ENCODE assay signal across 1 cellular context in the genomic region with DNA sequence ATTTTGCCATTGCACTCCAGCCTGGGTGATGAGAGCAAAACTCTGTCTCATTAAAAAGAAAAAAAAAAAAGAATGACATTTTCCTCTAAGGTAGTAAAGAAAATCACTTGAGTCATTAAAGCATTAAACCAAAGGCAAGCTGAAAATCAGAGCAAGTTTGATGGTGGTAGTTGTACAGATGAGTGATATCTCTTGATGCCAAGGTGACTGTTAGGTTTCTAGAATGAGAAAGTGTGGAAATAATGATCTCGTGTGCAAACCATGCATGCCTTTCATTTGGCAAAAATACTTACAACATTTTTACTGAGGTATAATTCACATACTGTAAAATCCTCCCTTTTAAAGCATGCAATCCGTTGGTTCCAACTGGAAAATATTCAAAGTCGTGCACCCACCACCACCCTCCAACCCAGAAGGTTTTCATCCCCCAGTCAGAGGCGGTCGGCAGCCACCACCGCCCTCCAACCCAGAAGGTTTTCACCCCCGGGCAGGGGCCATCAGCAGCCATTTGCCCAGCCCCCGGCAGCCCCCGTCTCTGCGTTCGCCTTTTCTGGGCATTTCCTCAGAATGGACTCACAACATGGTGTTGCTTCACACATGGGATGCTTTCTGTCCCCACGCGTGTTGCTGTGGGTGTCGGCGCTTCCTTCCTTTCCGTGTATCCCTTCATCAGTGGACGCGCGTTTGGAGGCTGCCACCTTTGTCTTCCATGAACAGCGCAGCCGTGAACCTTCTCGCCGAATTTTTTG.
TF ChIP-seq lines count a peak whose summit lies in the region.

No MANE protein-coding gene starts in this region.

TF ChIP-seq in H1, 55 proteins besides CTCF, POLR2A, EP300 and RAD21 (continued from another document):
- TF ChIP-seq HDAC2 (IDR thresholded peaks at IDR 0.05; ENCODE audit: borderline replicate concordance in 1 of 2, low read depth in 2 of 2, low read length in 2 of 2) (no peak), YY1 (IDR thresholded peaks at IDR 0.05; ENCODE audit: low read depth, low read length) (no peak), CHD1 (IDR thresholded peaks at IDR 0.05; ENCODE audit: low read depth, low read length) (no peak), TAF1 (IDR thresholded peaks at IDR 0.05; ENCODE audit: low read depth, low read length) (no peak), EZH2 (IDR thresholded peaks at IDR 0.05; ENCODE audit: low read depth, low read length, severe bottlenecking) (no peak), RXRA (IDR thresholded peaks at IDR 0.05; ENCODE audit: insufficient read depth, low read depth, low read length) (no peak), CHD2 (IDR thresholded peaks at IDR 0.05; ENCODE audit: low read length) (no peak), EGR1 (IDR thresholded peaks at IDR 0.05; ENCODE audit: borderline replicate concordance, low read depth, low read length) (no peak), POU5F1 (IDR thresholded peaks at IDR 0.05; ENCODE audit: low read depth, low read length) (no peak), SP1 (IDR thresholded peaks at IDR 0.05; ENCODE audit: low read depth, low read length) (no peak)
- TF ChIP-seq, protein P1, sequence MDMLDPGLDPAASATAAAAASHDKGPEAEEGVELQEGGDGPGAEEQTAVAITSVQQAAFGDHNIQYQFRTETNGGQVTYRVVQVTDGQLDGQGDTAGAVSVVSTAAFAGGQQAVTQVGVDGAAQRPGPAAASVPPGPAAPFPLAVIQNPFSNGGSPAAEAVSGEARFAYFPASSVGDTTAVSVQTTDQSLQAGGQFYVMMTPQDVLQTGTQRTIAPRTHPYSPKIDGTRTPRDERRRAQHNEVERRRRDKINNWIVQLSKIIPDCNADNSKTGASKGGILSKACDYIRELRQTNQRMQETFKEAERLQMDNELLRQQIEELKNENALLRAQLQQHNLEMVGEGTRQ (IDR thresholded peaks at IDR 0.05; ENCODE audit: low read length): no peak
- TF ChIP-seq, protein P2, sequence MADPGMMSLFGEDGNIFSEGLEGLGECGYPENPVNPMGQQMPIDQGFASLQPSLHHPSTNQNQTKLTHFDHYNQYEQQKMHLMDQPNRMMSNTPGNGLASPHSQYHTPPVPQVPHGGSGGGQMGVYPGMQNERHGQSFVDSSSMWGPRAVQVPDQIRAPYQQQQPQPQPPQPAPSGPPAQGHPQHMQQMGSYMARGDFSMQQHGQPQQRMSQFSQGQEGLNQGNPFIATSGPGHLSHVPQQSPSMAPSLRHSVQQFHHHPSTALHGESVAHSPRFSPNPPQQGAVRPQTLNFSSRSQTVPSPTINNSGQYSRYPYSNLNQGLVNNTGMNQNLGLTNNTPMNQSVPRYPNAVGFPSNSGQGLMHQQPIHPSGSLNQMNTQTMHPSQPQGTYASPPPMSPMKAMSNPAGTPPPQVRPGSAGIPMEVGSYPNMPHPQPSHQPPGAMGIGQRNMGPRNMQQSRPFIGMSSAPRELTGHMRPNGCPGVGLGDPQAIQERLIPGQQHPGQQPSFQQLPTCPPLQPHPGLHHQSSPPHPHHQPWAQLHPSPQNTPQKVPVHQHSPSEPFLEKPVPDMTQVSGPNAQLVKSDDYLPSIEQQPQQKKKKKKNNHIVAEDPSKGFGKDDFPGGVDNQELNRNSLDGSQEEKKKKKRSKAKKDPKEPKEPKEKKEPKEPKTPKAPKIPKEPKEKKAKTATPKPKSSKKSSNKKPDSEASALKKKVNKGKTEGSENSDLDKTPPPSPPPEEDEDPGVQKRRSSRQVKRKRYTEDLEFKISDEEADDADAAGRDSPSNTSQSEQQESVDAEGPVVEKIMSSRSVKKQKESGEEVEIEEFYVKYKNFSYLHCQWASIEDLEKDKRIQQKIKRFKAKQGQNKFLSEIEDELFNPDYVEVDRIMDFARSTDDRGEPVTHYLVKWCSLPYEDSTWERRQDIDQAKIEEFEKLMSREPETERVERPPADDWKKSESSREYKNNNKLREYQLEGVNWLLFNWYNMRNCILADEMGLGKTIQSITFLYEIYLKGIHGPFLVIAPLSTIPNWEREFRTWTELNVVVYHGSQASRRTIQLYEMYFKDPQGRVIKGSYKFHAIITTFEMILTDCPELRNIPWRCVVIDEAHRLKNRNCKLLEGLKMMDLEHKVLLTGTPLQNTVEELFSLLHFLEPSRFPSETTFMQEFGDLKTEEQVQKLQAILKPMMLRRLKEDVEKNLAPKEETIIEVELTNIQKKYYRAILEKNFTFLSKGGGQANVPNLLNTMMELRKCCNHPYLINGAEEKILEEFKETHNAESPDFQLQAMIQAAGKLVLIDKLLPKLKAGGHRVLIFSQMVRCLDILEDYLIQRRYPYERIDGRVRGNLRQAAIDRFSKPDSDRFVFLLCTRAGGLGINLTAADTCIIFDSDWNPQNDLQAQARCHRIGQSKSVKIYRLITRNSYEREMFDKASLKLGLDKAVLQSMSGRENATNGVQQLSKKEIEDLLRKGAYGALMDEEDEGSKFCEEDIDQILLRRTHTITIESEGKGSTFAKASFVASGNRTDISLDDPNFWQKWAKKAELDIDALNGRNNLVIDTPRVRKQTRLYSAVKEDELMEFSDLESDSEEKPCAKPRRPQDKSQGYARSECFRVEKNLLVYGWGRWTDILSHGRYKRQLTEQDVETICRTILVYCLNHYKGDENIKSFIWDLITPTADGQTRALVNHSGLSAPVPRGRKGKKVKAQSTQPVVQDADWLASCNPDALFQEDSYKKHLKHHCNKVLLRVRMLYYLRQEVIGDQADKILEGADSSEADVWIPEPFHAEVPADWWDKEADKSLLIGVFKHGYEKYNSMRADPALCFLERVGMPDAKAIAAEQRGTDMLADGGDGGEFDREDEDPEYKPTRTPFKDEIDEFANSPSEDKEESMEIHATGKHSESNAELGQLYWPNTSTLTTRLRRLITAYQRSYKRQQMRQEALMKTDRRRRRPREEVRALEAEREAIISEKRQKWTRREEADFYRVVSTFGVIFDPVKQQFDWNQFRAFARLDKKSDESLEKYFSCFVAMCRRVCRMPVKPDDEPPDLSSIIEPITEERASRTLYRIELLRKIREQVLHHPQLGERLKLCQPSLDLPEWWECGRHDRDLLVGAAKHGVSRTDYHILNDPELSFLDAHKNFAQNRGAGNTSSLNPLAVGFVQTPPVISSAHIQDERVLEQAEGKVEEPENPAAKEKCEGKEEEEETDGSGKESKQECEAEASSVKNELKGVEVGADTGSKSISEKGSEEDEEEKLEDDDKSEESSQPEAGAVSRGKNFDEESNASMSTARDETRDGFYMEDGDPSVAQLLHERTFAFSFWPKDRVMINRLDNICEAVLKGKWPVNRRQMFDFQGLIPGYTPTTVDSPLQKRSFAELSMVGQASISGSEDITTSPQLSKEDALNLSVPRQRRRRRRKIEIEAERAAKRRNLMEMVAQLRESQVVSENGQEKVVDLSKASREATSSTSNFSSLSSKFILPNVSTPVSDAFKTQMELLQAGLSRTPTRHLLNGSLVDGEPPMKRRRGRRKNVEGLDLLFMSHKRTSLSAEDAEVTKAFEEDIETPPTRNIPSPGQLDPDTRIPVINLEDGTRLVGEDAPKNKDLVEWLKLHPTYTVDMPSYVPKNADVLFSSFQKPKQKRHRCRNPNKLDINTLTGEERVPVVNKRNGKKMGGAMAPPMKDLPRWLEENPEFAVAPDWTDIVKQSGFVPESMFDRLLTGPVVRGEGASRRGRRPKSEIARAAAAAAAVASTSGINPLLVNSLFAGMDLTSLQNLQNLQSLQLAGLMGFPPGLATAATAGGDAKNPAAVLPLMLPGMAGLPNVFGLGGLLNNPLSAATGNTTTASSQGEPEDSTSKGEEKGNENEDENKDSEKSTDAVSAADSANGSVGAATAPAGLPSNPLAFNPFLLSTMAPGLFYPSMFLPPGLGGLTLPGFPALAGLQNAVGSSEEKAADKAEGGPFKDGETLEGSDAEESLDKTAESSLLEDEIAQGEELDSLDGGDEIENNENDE (IDR thresholded peaks at IDR 0.05; ENCODE audit: insufficient replicate concordance, low read length): no peak
- TF ChIP-seq, protein P3, sequence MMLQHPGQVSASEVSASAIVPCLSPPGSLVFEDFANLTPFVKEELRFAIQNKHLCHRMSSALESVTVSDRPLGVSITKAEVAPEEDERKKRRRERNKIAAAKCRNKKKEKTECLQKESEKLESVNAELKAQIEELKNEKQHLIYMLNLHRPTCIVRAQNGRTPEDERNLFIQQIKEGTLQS (IDR thresholded peaks at IDR 0.05; ENCODE audit: insufficient read depth, low read depth, low read length): no peak
TF ChIP-seq in H1: peak in this region for 0.
